ENCODE assay signal across 7 cellular contexts in genomic region chr12:6946033-6946919, GRCh38. TPM values are rescaled to one million over a fixed set of nuclear protein-coding genes. Genes with fewer than 3 reads are reported as not detected.
DNase-seq lines count a peak whose midpoint lies in the region; ATAC-seq lines count a peak whose summit lies in the region.

No MANE protein-coding gene starts in this region.

- ATAC-seq in GM19025 (IDR thresholded peaks at IDR 0.05; ENCODE audit: low read depth, unreplicated experiment) (peak; percentile 26), naive B cell (ENCODE audit: low read depth in 2 of 2) (peak; percentile 23 to 24), HG02885 (IDR thresholded peaks at IDR 0.05; ENCODE audit: poor library complexity, unreplicated experiment) (no peak), GM19455 (IDR thresholded peaks at IDR 0.05; ENCODE audit: unreplicated experiment) (no peak)

- H3K36me3 Mint-ChIP-seq in naive B cell, result no peaks in the 10 kb centered on the region

- no peaks in the 10 kb centered on the region for H3K27me3 ChIP-seq in duodenal mucosa (ENCODE audit: control insufficient read depth in 1 of 2, insufficient read depth in 2 of 2, low read length in 2 of 2)

- H3K9ac ChIP-seq in duodenal mucosa (ENCODE audit: low read depth in 1 of 2, low read length in 2 of 2), result peak overlapping the region; percentile 65 to 67

- peak overlapping the region; percentile 57 to 98 (median 95) for H3K27ac Mint-ChIP-seq in naive B cell

- H3K27ac ChIP-seq in duodenal mucosa (ENCODE audit: low read depth, low read length), result peak overlapping the region; percentile 91

- H3K4me3 ChIP-seq in duodenal mucosa (ENCODE audit: low read depth in 1 of 2, low read length in 2 of 2), result peak overlapping the region; percentile 81 to 82

- peaks cover 4 to 5% of the 10 kb centered on the region in 2 donors for H3K36me3 ChIP-seq in duodenal mucosa (ENCODE audit: control insufficient read depth in 1 of 2, insufficient read depth in 2 of 2, low read length in 2 of 2)

- peaks cover 39 to 61% of the 10 kb centered on the region in 2 donors for H3K4me1 ChIP-seq in duodenal mucosa (ENCODE audit: control insufficient read depth in 1 of 2, insufficient read depth in 2 of 2, low read length in 2 of 2)

- H3K9me3 Mint-ChIP-seq in naive B cell, result no peaks in the 10 kb centered on the region

- peaks cover 69 to 90% (median 88%) of the 10 kb centered on the region in 3 donors for H3K4me1 Mint-ChIP-seq in naive B cell

- DNase-seq in LoVo (ENCODE audit: low spot score) (peak; percentile 99), T follicular helper cell (ENCODE audit: low read depth) (peak; percentile 62), naive B cell (peak; percentile 81)

- H3K27me3 Mint-ChIP-seq in naive B cell, result no peaks in the 10 kb centered on the region

- peak overlapping the region; percentile 72 to 98 (median 96) for H3K4me3 Mint-ChIP-seq in naive B cell

- H3K9me3 ChIP-seq in duodenal mucosa (ENCODE audit: control insufficient read depth in 1 of 2, low read length in 2 of 2), result no peaks in the 10 kb centered on the region

RNA-seq across cellular contexts. Expression of gene C12orf57, which starts 2.5 kb away (rescaled TPM):
- polyA plus RNA-seq in naive B cell (ENCODE audit: low read depth in 6 of 6), result 100 to 1,000 TPM; 126 to 211 (median 194) TPM

RNA-seq across cellular contexts. Expression of gene RNU7-1, which starts 2.7 kb away (rescaled TPM):
- not detected for polyA plus RNA-seq in naive B cell (ENCODE audit: low read depth in 6 of 6)

RNA-seq across cellular contexts. Expression of gene PTPN6, which starts 4.9 kb away (rescaled TPM):
- 1,000 to 10,000 TPM in 1 of 6 donors, 100 to 1,000 TPM in 5; 398 to 1,059 (median 612) TPM for polyA plus RNA-seq in naive B cell (ENCODE audit: low read depth in 6 of 6)

RNA-seq across cellular contexts. Expression of gene ATN1, which starts 18.5 kb away (rescaled TPM):
- 1 to 10 TPM in 3 of 6 donors, under 1 TPM in 2, not detected in 1; 0.57 to 2.2 (median 1.1) TPM for polyA plus RNA-seq in naive B cell (ENCODE audit: low read depth in 6 of 6)

RNA-seq across cellular contexts. Expression of gene PHB2, which starts 24.2 kb away (rescaled TPM):
- polyA plus RNA-seq in naive B cell (ENCODE audit: low read depth in 6 of 6), result 100 to 1,000 TPM; 107 to 127 (median 114) TPM

Comparison
In these comparisons a context has a peak if more than half of its experiments do, and no peak if none do; other contexts are left out.
1. ATAC-seq: peak in GM19025 (single experiment) and naive B cell (2 of 2); none in HG02885 (single experiment) and GM19455 (single experiment).
2. Peak in every context shown above with its lines, with median percentiles within 50 percentile points of each other: DNase-seq.